ENCODE assay signal across 1 cellular context in the genomic region with DNA sequence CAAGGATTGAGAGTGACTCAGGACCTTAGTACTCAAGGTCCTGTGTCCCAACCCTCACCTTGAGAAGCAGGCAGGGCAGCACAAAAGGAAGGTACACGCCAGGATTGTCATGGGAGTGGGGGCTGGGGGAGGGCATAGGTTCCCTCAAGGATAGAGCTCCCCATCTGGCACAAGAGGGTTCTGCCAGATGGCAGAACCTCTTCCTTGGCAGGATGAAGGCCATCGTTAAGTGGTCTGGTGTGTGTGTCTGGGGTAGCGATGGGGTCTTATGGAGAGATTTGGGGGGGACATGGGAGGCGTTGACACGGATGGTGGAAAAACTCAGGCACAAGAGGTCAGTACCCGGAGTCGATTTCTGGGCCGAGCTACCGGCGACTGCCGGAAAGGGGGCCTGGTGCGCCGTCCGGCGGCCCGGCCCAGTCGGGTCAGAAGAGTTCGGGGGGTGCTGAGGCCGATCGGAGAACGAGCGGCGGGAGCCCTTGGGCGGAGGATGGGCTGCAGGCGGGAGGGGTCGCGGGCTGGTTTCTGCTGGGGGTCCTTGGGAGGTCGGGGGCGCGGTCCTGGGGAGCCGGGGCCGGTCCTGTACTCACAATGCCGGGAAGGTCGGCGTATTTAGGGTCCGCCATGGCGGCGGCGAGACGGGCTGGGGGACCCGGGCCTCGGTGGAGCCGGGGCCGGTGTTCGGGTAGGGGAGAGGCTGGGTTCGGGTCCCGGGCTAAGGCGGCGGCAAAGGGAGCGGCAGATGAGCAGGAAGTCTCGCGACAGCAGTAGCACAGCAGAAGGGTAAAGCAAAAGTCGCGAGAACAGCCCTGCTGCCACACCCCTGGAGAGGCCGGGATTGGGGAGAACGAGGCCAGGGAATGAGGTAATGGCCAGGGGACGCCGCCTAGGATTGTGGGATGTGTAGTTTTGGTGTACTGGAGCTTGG.
TF ChIP-seq lines count a peak whose summit lies in the region.

A gene (minus strand): TSS at position 755 of the 928 bp plus-strand sequence. CDS start 129 bp downstream, at position 626.

TF ChIP-seq in HepG2, 621 proteins besides CTCF, POLR2A, EP300 and RAD21 (continued from another document and continues in another):
- TF ChIP-seq ARHGAP35 (CRISPR knock-in tag; IDR thresholded peaks at IDR 0.05; ENCODE audit: borderline replicate concordance) = no peak
- no peak for TF ChIP-seq PPARG (CRISPR knock-in tag; conservative IDR thresholded peaks at IDR 0.05)
- TF ChIP-seq ZNF510 (CRISPR knock-in tag; IDR thresholded peaks at IDR 0.05; ENCODE audit: low read depth) = no peak
- peak; percentile 77 for TF ChIP-seq ASH2L (IDR thresholded peaks at IDR 0.05; ENCODE audit: insufficient read length, low read depth, low read length)
- TF ChIP-seq ZNF776 (CRISPR knock-in tag; IDR thresholded peaks at IDR 0.05) = no peak
- TF ChIP-seq GLI4 (CRISPR knock-in tag; IDR thresholded peaks at IDR 0.05; ENCODE audit: borderline replicate concordance) = no peak
- no peak for TF ChIP-seq JARID2 (CRISPR knock-in tag; IDR thresholded peaks at IDR 0.05; ENCODE audit: insufficient replicate concordance)
- TF ChIP-seq, protein P1, sequence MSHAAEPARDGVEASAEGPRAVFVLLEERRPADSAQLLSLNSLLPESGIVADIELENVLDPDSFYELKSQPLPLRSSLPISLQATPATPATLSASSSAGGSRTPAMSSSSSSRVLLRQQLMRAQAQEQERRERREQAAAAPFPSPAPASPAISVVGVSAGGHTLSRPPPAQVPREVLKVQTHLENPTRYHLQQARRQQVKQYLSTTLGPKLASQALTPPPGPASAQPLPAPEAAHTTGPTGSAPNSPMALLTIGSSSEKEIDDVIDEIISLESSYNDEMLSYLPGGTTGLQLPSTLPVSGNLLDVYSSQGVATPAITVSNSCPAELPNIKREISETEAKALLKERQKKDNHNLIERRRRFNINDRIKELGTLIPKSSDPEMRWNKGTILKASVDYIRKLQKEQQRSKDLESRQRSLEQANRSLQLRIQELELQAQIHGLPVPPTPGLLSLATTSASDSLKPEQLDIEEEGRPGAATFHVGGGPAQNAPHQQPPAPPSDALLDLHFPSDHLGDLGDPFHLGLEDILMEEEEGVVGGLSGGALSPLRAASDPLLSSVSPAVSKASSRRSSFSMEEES (CRISPR knock-in tag; IDR thresholded peaks at IDR 0.05) = peak; percentile 33; the same call in 1 of the 2 replicates
- no peak for TF ChIP-seq HNRNPL (IDR thresholded peaks at IDR 0.05; ENCODE audit: low read depth, low read length)
- 0 out of 2 replicates have a peak, but pooled peaks have one; percentile 20 for TF ChIP-seq RXRB (CRISPR knock-in tag; IDR thresholded peaks at IDR 0.05; ENCODE audit: borderline replicate concordance)
- TF ChIP-seq ZNF781 (CRISPR knock-in tag; IDR thresholded peaks at IDR 0.05; ENCODE audit: borderline replicate concordance, not compliant biosample characterization) = peak; percentile 26
- TF ChIP-seq, protein P2, sequence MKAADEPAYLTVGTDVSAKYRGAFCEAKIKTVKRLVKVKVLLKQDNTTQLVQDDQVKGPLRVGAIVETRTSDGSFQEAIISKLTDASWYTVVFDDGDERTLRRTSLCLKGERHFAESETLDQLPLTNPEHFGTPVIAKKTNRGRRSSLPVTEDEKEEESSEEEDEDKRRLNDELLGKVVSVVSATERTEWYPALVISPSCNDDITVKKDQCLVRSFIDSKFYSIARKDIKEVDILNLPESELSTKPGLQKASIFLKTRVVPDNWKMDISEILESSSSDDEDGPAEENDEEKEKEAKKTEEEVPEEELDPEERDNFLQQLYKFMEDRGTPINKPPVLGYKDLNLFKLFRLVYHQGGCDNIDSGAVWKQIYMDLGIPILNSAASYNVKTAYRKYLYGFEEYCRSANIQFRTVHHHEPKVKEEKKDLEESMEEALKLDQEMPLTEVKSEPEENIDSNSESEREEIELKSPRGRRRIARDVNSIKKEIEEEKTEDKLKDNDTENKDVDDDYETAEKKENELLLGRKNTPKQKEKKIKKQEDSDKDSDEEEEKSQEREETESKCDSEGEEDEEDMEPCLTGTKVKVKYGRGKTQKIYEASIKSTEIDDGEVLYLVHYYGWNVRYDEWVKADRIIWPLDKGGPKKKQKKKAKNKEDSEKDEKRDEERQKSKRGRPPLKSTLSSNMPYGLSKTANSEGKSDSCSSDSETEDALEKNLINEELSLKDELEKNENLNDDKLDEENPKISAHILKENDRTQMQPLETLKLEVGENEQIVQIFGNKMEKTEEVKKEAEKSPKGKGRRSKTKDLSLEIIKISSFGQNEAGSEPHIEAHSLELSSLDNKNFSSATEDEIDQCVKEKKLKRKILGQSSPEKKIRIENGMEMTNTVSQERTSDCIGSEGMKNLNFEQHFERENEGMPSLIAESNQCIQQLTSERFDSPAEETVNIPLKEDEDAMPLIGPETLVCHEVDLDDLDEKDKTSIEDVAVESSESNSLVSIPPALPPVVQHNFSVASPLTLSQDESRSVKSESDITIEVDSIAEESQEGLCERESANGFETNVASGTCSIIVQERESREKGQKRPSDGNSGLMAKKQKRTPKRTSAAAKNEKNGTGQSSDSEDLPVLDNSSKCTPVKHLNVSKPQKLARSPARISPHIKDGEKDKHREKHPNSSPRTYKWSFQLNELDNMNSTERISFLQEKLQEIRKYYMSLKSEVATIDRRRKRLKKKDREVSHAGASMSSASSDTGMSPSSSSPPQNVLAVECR (CRISPR knock-in tag; IDR thresholded peaks at IDR 0.05; ENCODE audit: borderline replicate concordance) = peak; percentile 51; the same call in 1 of the 2 replicates
- peak; percentile 73 for TF ChIP-seq HOXA3 (CRISPR knock-in tag; IDR thresholded peaks at IDR 0.05)
- peak; percentile 71 for TF ChIP-seq TEAD3 (CRISPR knock-in tag; optimal IDR thresholded peaks at IDR 0.05; ENCODE audit: borderline replicate concordance)
- TF ChIP-seq, protein P3, sequence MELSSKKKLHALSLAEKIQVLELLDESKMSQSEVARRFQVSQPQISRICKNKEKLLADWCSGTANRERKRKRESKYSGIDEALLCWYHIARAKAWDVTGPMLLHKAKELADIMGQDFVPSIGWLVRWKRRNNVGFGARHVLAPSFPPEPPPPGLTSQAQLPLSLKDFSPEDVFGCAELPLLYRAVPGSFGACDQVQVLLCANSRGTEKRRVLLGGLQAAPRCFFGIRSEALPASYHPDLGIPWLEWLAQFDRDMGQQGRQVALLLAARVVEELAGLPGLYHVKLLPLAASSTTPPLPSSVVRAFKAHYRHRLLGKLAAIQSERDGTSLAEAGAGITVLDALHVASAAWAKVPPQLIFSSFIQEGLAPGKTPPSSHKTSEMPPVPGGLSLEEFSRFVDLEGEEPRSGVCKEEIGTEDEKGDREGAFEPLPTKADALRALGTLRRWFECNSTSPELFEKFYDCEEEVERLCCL (CRISPR knock-in tag; IDR thresholded peaks at IDR 0.05; ENCODE audit: borderline replicate concordance) = no peak
- TF ChIP-seq ZNF446 (CRISPR knock-in tag; IDR thresholded peaks at IDR 0.05) = no peak
- TF ChIP-seq, protein P4, sequence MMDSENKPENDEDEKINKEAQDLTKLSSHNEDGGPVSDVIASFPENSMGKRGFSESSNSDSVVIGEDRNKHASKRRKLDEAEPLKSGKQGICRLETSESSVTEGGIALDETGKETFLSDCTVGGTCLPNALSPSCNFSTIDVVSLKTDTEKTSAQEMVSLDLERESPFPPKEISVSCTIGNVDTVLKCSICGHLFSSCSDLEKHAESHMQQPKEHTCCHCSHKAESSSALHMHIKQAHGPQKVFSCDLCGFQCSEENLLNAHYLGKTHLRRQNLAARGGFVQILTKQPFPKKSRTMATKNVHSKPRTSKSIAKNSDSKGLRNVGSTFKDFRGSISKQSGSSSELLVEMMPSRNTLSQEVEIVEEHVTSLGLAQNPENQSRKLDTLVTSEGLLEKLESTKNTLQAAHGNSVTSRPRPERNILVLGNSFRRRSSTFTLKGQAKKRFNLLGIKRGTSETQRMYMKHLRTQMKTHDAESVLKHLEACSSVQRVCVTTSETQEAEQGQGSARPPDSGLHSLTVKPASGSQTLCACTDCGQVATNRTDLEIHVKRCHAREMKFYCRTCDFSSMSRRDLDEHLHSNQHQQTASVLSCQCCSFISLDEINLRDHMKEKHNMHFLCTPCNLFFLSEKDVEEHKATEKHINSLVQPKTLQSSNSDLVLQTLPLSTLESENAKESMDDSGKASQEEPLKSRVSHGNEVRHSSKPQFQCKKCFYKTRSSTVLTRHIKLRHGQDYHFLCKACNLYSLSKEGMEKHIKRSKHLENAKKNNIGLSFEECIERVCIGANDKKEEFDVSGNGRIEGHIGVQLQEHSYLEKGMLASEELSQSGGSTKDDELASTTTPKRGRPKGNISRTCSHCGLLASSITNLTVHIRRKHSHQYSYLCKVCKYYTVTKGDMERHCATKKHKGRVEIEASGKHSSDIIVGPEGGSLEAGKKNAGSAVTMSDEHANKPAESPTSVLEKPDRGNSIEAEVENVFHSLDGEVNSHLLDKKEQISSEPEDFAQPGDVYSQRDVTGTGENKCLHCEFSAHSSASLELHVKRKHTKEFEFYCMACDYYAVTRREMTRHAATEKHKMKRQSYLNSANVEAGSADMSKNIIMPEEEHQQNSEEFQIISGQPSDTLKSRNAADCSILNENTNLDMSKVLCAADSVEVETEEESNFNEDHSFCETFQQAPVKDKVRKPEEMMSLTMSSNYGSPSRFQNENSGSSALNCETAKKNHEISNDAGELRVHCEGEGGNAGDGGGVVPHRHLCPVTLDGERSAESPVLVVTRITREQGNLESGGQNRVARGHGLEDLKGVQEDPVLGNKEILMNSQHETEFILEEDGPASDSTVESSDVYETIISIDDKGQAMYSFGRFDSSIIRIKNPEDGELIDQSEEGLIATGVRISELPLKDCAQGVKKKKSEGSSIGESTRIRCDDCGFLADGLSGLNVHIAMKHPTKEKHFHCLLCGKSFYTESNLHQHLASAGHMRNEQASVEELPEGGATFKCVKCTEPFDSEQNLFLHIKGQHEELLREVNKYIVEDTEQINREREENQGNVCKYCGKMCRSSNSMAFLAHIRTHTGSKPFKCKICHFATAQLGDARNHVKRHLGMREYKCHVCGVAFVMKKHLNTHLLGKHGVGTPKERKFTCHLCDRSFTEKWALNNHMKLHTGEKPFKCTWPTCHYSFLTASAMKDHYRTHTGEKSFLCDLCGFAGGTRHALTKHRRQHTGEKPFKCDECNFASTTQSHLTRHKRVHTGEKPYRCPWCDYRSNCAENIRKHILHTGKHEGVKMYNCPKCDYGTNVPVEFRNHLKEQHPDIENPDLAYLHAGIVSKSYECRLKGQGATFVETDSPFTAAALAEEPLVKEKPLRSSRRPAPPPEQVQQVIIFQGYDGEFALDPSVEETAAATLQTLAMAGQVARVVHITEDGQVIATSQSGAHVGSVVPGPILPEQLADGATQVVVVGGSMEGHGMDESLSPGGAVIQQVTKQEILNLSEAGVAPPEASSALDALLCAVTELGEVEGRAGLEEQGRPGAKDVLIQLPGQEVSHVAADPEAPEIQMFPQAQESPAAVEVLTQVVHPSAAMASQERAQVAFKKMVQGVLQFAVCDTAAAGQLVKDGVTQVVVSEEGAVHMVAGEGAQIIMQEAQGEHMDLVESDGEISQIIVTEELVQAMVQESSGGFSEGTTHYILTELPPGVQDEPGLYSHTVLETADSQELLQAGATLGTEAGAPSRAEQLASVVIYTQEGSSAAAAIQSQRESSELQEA (CRISPR knock-in tag; IDR thresholded peaks at IDR 0.05; ENCODE audit: not compliant biosample characterization) = no peak
- peak; percentile 66 for TF ChIP-seq POLR2AphosphoS5 (IDR thresholded peaks at IDR 0.05; ENCODE audit: low read depth, low read length)
- TF ChIP-seq PAX8 (CRISPR knock-in tag; IDR thresholded peaks at IDR 0.05; ENCODE audit: borderline replicate concordance) = 0 out of 2 replicates have a peak, but pooled peaks have one; percentile 69
- no peak for TF ChIP-seq ATM (IDR thresholded peaks at IDR 0.05; ENCODE audit: borderline replicate concordance)
- TF ChIP-seq ELF1 (CRISPR knock-in tag; IDR thresholded peaks at IDR 0.05) = peak; percentile 70
- TF ChIP-seq PCBP2 (optimal IDR thresholded peaks at IDR 0.05; ENCODE audit: low read depth, low read length, poor library complexity, severe bottlenecking) = no peak
- peak; percentile 50; the same call in 1 of the 2 replicates for TF ChIP-seq KMT2A (CRISPR knock-in tag; IDR thresholded peaks at IDR 0.05)
- TF ChIP-seq ZFX (CRISPR knock-in tag; IDR thresholded peaks at IDR 0.05; ENCODE audit: low read depth) = peak; percentile 81
- TF ChIP-seq KMT2B (CRISPR knock-in tag; IDR thresholded peaks at IDR 0.05) = peak; percentile 56; the same call in 1 of the 2 replicates
- TF ChIP-seq ZNF790 (CRISPR knock-in tag; IDR thresholded peaks at IDR 0.05; ENCODE audit: borderline replicate concordance) = no peak
- TF ChIP-seq ZKSCAN8 (CRISPR knock-in tag; IDR thresholded peaks at IDR 0.05; ENCODE audit: borderline replicate concordance) = no peak
- TF ChIP-seq, protein P5, sequence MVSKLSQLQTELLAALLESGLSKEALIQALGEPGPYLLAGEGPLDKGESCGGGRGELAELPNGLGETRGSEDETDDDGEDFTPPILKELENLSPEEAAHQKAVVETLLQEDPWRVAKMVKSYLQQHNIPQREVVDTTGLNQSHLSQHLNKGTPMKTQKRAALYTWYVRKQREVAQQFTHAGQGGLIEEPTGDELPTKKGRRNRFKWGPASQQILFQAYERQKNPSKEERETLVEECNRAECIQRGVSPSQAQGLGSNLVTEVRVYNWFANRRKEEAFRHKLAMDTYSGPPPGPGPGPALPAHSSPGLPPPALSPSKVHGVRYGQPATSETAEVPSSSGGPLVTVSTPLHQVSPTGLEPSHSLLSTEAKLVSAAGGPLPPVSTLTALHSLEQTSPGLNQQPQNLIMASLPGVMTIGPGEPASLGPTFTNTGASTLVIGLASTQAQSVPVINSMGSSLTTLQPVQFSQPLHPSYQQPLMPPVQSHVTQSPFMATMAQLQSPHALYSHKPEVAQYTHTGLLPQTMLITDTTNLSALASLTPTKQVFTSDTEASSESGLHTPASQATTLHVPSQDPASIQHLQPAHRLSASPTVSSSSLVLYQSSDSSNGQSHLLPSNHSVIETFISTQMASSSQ (IDR thresholded peaks at IDR 0.05; ENCODE audit: low read depth) = no peak
- TF ChIP-seq, protein P5 (CRISPR knock-in tag; IDR thresholded peaks at IDR 0.05; ENCODE audit: borderline replicate concordance) = 0 out of 2 replicates have a peak, but pooled peaks have one; percentile 29
- no peak for TF ChIP-seq ZNF773 (CRISPR knock-in tag; IDR thresholded peaks at IDR 0.05; ENCODE audit: borderline replicate concordance)
- TF ChIP-seq, protein P6, sequence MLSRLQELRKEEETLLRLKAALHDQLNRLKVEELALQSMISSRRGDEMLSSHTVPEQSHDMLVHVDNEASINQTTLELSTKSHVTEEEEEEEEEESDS (CRISPR knock-in tag; IDR thresholded peaks at IDR 0.05; ENCODE audit: borderline replicate concordance) = no peak
